ENCODE assay signal across 15 cellular contexts in the genomic region with DNA sequence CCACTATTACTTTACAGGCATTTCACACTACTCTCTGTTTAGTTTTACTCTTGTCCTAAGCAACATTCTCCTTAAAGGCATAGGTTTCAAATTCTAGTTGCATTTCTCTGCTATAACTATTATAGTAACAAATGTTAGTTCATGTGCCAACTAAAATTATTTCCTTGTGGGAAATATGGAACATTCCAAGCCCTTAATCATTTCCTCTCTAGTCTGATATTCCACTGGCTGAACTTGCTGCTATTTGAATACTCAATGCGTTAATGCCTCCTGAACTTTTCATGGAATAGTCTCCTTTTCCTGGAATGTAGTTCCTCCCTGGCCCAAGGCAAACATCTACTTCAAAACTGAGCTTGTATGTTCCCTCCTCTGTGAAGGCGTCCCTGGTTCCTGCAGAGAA. TPM values are rescaled to one million over a fixed set of nuclear protein-coding genes. Genes with fewer than 3 reads are reported as not detected.
DNase-seq lines count a peak whose midpoint lies in the region; ATAC-seq, FAIRE-seq and TF ChIP-seq lines count a peak whose summit lies in the region.
"Had no signal": no experiment of that assay in that cellular context is flagged by ENCODE, and none has a peak within 500 bp of the region (broad histone marks: within the 10 kb centered on the region; RNA-seq: fewer than 3 reads in every experiment).

No MANE protein-coding gene starts in this region.

- DNase-seq in AG20443 (ENCODE audit: low spot score), result peak; percentile 74
- DNase-seq in PC-3, result peak; percentile 68
- peak; percentile 38 to 83 for DNase-seq in dermis microvascular lymphatic vessel endothelial cell (ENCODE audit: low read depth in 2 of 2)
- no peak for DNase-seq in mesothelial cell of epicardium (ENCODE audit: low spot score in 2 of 2, unreplicated experiment in 2 of 2)
- DNase-seq in urothelium cell line (ENCODE audit: low spot score), result no peak
- DNase-seq in esophagus muscularis mucosa (ENCODE audit: extremely low spot score), result no peak
- DNase-seq in NCI-H1417 (lab: John Stamatoyannopoulos, UW), result no peak
- DNase-seq: activated CD4-positive, alpha-beta T cell treated with anti-CD3 and anti-CD28 coated beads for 48 hours; GDM1; Kasumi-1; T-cell had no signal

- H3K9me3 ChIP-seq in PC-3 (ENCODE audit: low read length), result peaks cover 6% of the 10 kb centered on the region; the same call in 1 of the 2 replicates
- peaks cover 0 to 8% (median 3%) of the 10 kb centered on the region in 4 donors for H3K9me3 ChIP-seq in esophagus muscularis mucosa

- intact Hi-C loops in PC-3 (cut with micrococcal nuclease) (no loop called here), esophagus muscularis mucosa (cut with DNase I) (no loop called here)

- 86% methylated on average over 2 of the region's 2 CpGs for WGBS in esophagus muscularis mucosa

- no peak for TF ChIP-seq CTCF in PC-3 (conservative IDR thresholded peaks at IDR 0.05; ENCODE audit: low read depth, low read length)
- no peak for TF ChIP-seq CTCF in mesothelial cell of epicardium (IDR thresholded peaks at IDR 0.05; ENCODE audit: unreplicated experiment)
- no peak for TF ChIP-seq CTCF in esophagus muscularis mucosa (IDR thresholded peaks at IDR 0.05)

- H4K20me1 ChIP-seq in PC-3 (ENCODE audit: low read length), result no peaks in the 10 kb centered on the region

- H3K4me3 ChIP-seq in PC-3 (ENCODE audit: low read length) (no peak overlapping the region), esophagus muscularis mucosa (no peak overlapping the region)

- no peak overlapping the region for H3K9ac ChIP-seq in PC-3 (ENCODE audit: low read length)

- no peak overlapping the region for H2AFZ ChIP-seq in PC-3 (ENCODE audit: low read length)

- H3F3A ChIP-seq in PC-3 (ENCODE audit: low read length, unreplicated experiment), result no peaks in the 10 kb centered on the region

- FAIRE-seq in urothelium cell line (lab: Jason Lieb, UNC), result no peak

- no peaks in the 10 kb centered on the region for H3K27me3 Mint-ChIP-seq in mesothelial cell of epicardium (ENCODE audit: low read depth)
- H3K27me3 Mint-ChIP-seq: activated T-helper 17 cell treated with anti-CD3 and anti-CD28 coated beads, Interleukin-2, amount 50 U/mL, for 72 hours; progenitor cell of endocrine pancreas; T-cell had no signal

- H3K27ac ChIP-seq in PC-3 (ENCODE audit: low read length) (0 out of 2 replicates have a peak overlapping the region, but pooled peaks have one; percentile 9), esophagus muscularis mucosa (replicated peaks in 1 of 4) (no peak overlapping the region)
- H3K27ac ChIP-seq: C4-2B had no signal

- TF ChIP-seq POLR2A in esophagus muscularis mucosa (IDR thresholded peaks at IDR 0.05; ENCODE audit: low read depth), result no peak

- peak overlapping the region; percentile 34 for H3K4me2 ChIP-seq in PC-3 (ENCODE audit: low read length)

- H3K9me2 ChIP-seq in PC-3 (replicated peaks; ENCODE audit: low read length), result no peaks in the 10 kb centered on the region

- peak overlapping the region; percentile 27 for H3K27ac Mint-ChIP-seq in mesothelial cell of epicardium
- H3K27ac Mint-ChIP-seq: activated T-helper 17 cell treated with anti-CD3 and anti-CD28 coated beads, Interleukin-2, amount 50 U/mL, for 72 hours; progenitor cell of endocrine pancreas; T-cell had no signal

- POLR2A ChIA-PET in PC-3 (lab: Charles Lee; ENCODE audit: unreplicated experiment), result no interaction called here

- peak; percentile 81 for ATAC-seq in PC-3
- no peak for ATAC-seq in HG03039 (IDR thresholded peaks at IDR 0.05; ENCODE audit: unreplicated experiment)
- ATAC-seq: activated T-helper 17 cell treated with anti-CD3 and anti-CD28 coated beads, Interleukin-2, amount 50 U/mL, for 72 hours; T-cell had no signal

- H3K36me3 Mint-ChIP-seq in mesothelial cell of epicardium, result peaks cover 40% of the 10 kb centered on the region

- CTCF ChIA-PET in PC-3 (lab: Charles Lee), result interaction anchor here (0.7 kb wide), 2 partner anchors 79 to 81 kb away, joined by 3 read pairs; no protein-coding TSS in a partner anchor

- H3K27me3 ChIP-seq in PC-3 (ENCODE audit: low read length) (no peaks in the 10 kb centered on the region), esophagus muscularis mucosa (no peaks in the 10 kb centered on the region)

- H3K4me3 Mint-ChIP-seq in mesothelial cell of epicardium, result no peak overlapping the region
- H3K4me3 Mint-ChIP-seq: activated T-helper 17 cell treated with anti-CD3 and anti-CD28 coated beads, Interleukin-2, amount 50 U/mL, for 72 hours; T-cell had no signal

- BruUV-seq in PC-3 (replicated peaks; lab: Mats Ljungman, UMichigan), result no TSS peak

- H3K4me1 Mint-ChIP-seq in mesothelial cell of epicardium, result peaks cover 7% of the 10 kb centered on the region

- no peak for TF ChIP-seq EP300 in esophagus muscularis mucosa (IDR thresholded peaks at IDR 0.05)

- peaks cover 14% of the 10 kb centered on the region for H3K4me1 ChIP-seq in PC-3 (ENCODE audit: insufficient read depth, low read length)
- H3K4me1 ChIP-seq in esophagus muscularis mucosa, result peaks cover 0 to 9% (median 5%) of the 10 kb centered on the region in 4 donors

- no peaks in the 10 kb centered on the region for H3K79me2 ChIP-seq in PC-3 (ENCODE audit: low read length)

- H3K36me3 ChIP-seq in PC-3 (ENCODE audit: low read depth, low read length) (peaks cover 6% of the 10 kb centered on the region; the same call in 1 of the 2 replicates), esophagus muscularis mucosa (peaks cover 0 to 4% (median 2%) of the 10 kb centered on the region in 4 donors)

- peaks cover 28% of the 10 kb centered on the region for H3K9me3 Mint-ChIP-seq in mesothelial cell of epicardium
- H3K9me3 Mint-ChIP-seq: activated T-helper 17 cell treated with anti-CD3 and anti-CD28 coated beads, Interleukin-2, amount 50 U/mL, for 72 hours had no signal

RNA-seq across cellular contexts. Expression of gene TBX19, which starts 19.3 kb away (rescaled TPM):
- total RNA-seq in PC-3 (2014; rRNA removed) (0.23 and 0.36 TPM in 2 replicates), dermis microvascular lymphatic vessel endothelial cell (0.39 and 0.51 TPM in 2 replicates), mesothelial cell of epicardium (2.4 to 2.9 TPM (median 2.6 TPM) in 3 replicates), esophagus muscularis mucosa (1 to 10 TPM in 2 of 4 donors, under 1 TPM in 2; 0.83 to 2.0 (median 1.1) TPM)

RNA-seq across cellular contexts. Expression of gene SFT2D2, which starts 35.6 kb away (rescaled TPM):
- total RNA-seq in PC-3 (2014; rRNA removed) (36.8 and 38.7 TPM in 2 replicates), dermis microvascular lymphatic vessel endothelial cell (37.6 and 48.3 TPM in 2 replicates), mesothelial cell of epicardium (60.2 to 65.1 TPM (median 61.8 TPM) in 3 replicates), esophagus muscularis mucosa (10 to 100 TPM; 27.8 to 35.1 (median 29.9) TPM)

Comparison
In these comparisons a context has a peak if more than half of its experiments do, and no peak if none do; other contexts are left out.
1. DNase-seq: peak in AG20443 (single experiment), PC-3 (single experiment) and dermis microvascular lymphatic vessel endothelial cell (2 of 2); none in mesothelial cell of epicardium (0 of 2), urothelium cell line (single experiment), esophagus muscularis mucosa (single experiment) and NCI-H1417 (0 of 3).